In genomic region chr16:82456683-82457082, GRCh38 we compare ENCODE assay signal across 8 cellular contexts.
DNase-seq lines count a peak whose midpoint lies in the region; ATAC-seq, FAIRE-seq and TF ChIP-seq lines count a peak whose summit lies in the region.

No MANE protein-coding gene starts in this region.

- H3K27ac Mint-ChIP-seq in MCF 10A (ENCODE audit: low read depth, unreplicated experiment): no peak overlapping the region

- peaks cover 17% of the 10 kb centered on the region for H3K4me1 Mint-ChIP-seq in MCF 10A (ENCODE audit: insufficient read depth, unreplicated experiment)

- FAIRE-seq in RCC 7860 (lab: Jason Lieb, UNC): no peak

- H3K9me3 Mint-ChIP-seq in MCF 10A (ENCODE audit: unreplicated experiment): no peaks in the 10 kb centered on the region

- POLR2A ChIA-PET in MCF 10A (lab: Yijun Ruan, JAX): interaction anchor here (1.2 kb wide), 1 partner anchor 172 kb away, joined by 3 read pairs; no protein-coding TSS in a partner anchor

- H3K4me3 Mint-ChIP-seq in MCF 10A (ENCODE audit: unreplicated experiment): no peak overlapping the region

- no peaks in the 10 kb centered on the region for H3K36me3 Mint-ChIP-seq in MCF 10A (ENCODE audit: insufficient read depth, unreplicated experiment)

- H3K27me3 Mint-ChIP-seq in MCF 10A (ENCODE audit: insufficient read depth, unreplicated experiment): peaks cover 82% of the 10 kb centered on the region

- DNase-seq in DMS53 treated with DMSO at 0.1 percent for 48 hours (lab: John Stamatoyannopoulos, UW; ENCODE audit: unreplicated experiment): peak; percentile 46
- peak; percentile 2 for DNase-seq in HS-5 (ENCODE audit: low read depth)
- DNase-seq in RCC 7860 (ENCODE audit: low spot score): peak; percentile 27
- peak; percentile 74 for DNase-seq in MCF 10A (ENCODE audit: unreplicated experiment)
- peak; percentile 10 for DNase-seq in kidney epithelial cell (ENCODE audit: low read depth)
- DNase-seq in stimulated activated CD8-positive, alpha-beta memory T cell treated with anti-CD3 and anti-CD28 coated beads, Interleukin-15, amount 100 ng/mL, for 48 hours (ENCODE audit: low read depth in 2 of 2): peak; percentile 2 to 15

- TF ChIP-seq CTCF in MCF 10A (IDR thresholded peaks at IDR 0.05; ENCODE audit: unreplicated experiment): peak; percentile 70
- TF ChIP-seq CTCF in kidney epithelial cell (IDR thresholded peaks at IDR 0.05; ENCODE audit: insufficient read depth, low read length, poor library complexity, severe bottlenecking): peak; percentile 87

- no peaks in the 10 kb centered on the region for H3K36me3 ChIP-seq in kidney epithelial cell (ENCODE audit: control insufficient read depth, insufficient read depth, low read length)

- intact Hi-C loops in MCF 10A (cut with micrococcal nuclease): loop anchor here (5.0 kb wide), 2 partner anchors 126 to 761 kb away; no protein-coding TSS in a partner anchor

- no TSS peak for BruUV-seq in MCF 10A (replicated peaks; lab: Mats Ljungman, UMichigan)

- ATAC-seq in GM19455 (IDR thresholded peaks at IDR 0.05; ENCODE audit: unreplicated experiment) (peak; percentile 89), HG02840 (IDR thresholded peaks at IDR 0.05; ENCODE audit: low FRiP score, unreplicated experiment) (no peak)

- CTCF ChIA-PET in MCF 10A (lab: Yijun Ruan, JAX): interaction anchor here (0.5 to 5.4 kb wide), 45 partner anchors 8 to 850 kb away, joined by 3 to 43 read pairs (median 4); no protein-coding TSS in a partner anchor

- H3K4me3 ChIP-seq in kidney epithelial cell (ENCODE audit: low read depth, low read length): no peak overlapping the region

- H3K27me3 ChIP-seq in kidney epithelial cell (ENCODE audit: control insufficient read depth, insufficient read depth, low read length): peaks cover 8% of the 10 kb centered on the region

Comparison
In these comparisons a context has a peak if more than half of its experiments do, and no peak if none do; other contexts are left out.
1. DNase-seq: peak in every context shown above with its lines; median percentile 74 in MCF 10A; 46 in DMS53 treated with DMSO at 0.1 percent for 48 hours; 27 in RCC 7860; 10 in kidney epithelial cell; 8 in stimulated activated CD8-positive, alpha-beta memory T cell treated with anti-CD3 and anti-CD28 coated beads, Interleukin-15, amount 100 ng/mL, for 48 hours; 2 in HS-5.